In genomic region chr14:36941783-36942521, GRCh38 we compare ENCODE assay signal across 8 cellular contexts.
DNase-seq lines count a peak whose midpoint lies in the region; ATAC-seq, FAIRE-seq and TF ChIP-seq lines count a peak whose summit lies in the region.

No MANE protein-coding gene starts in this region.

- no TSS peak for BruUV-seq in A673 (replicated peaks; lab: Mats Ljungman, UMichigan)

- peaks cover 31% of the 10 kb centered on the region for H3K4me1 ChIP-seq in A673 (ENCODE audit: insufficient read depth, low read length, poor library complexity, severe bottlenecking)

- in situ Hi-C loops in brain microvascular endothelial cell (cut with HindIII; ENCODE audit: low pct_ligation_motif_present, low sequenced_read_pairs), result no loop called here

- FAIRE-seq in GM18507 (lab: Jason Lieb, UNC), result peak; percentile 70

- H3K4me3 ChIP-seq in A673 (ENCODE audit: low read depth, low read length, poor library complexity, severe bottlenecking), result no peak overlapping the region
- H3K4me3 ChIP-seq in brain microvascular endothelial cell (ENCODE audit: low read depth, low read length), result no peak overlapping the region

- intact Hi-C loops in A673 (cut with micrococcal nuclease; ENCODE audit: unreplicated experiment), result loop anchor here (1.0 to 5.0 kb wide), 3 partner anchors 182 to 390 kb away; no protein-coding TSS in a partner anchor

- no peaks in the 10 kb centered on the region for H3K27me3 ChIP-seq in A673 (replicated peaks; ENCODE audit: insufficient read depth, low read depth, low read length, poor library complexity)
- no peaks in the 10 kb centered on the region for H3K27me3 ChIP-seq in brain microvascular endothelial cell (replicated peaks)

- peak; percentile 86 for ATAC-seq in HG02938 (IDR thresholded peaks at IDR 0.05; ENCODE audit: unreplicated experiment)

- DNase-seq in A673 (ENCODE audit: low spot score), result peak; percentile 82
- DNase-seq in GM18507 (ENCODE audit: extremely low spot score, insufficient read length, low read depth), result peak; percentile 7
- DNase-seq in NCI-H146 (lab: John Stamatoyannopoulos, UW), result peak; percentile 53
- peak; percentile 59 for DNase-seq in SW480 (ENCODE audit: low spot score)
- DNase-seq in brain microvascular endothelial cell, result peak; percentile 74
- DNase-seq in iPS-NIHi7 (ENCODE audit: extremely low spot score), result peak; percentile 55
- peak; percentile 9 to 58 for DNase-seq in stimulated activated CD4-positive, alpha-beta T cell treated with anti-CD3 and anti-CD28 coated beads, Interleukin-12 subunit alpha, Interleukin-12 subunit beta, amount 100 ng/mL, for 24 hours (ENCODE audit: low read depth in 2 of 2)

- TF ChIP-seq CTCF in A673 (conservative IDR thresholded peaks at IDR 0.05; ENCODE audit: low read depth, low read length) (peak; percentile 97), brain microvascular endothelial cell (IDR thresholded peaks at IDR 0.05; ENCODE audit: low read depth, low read length, missing control alignments) (peak; percentile 99)

- H3K9me3 ChIP-seq in A673 (ENCODE audit: low read depth, low read length, poor library complexity, severe bottlenecking), result no peaks in the 10 kb centered on the region

- CTCF ChIA-PET in A673 (lab: Charles Lee), result interaction anchor here (0.5 to 2.0 kb wide), 13 partner anchors 119 to 417 kb away, joined by 3 to 36 read pairs (median 5); no protein-coding TSS in a partner anchor

- no peaks in the 10 kb centered on the region for H3K36me3 ChIP-seq in A673 (ENCODE audit: insufficient read depth, low read length, poor library complexity, severe bottlenecking)
- H3K36me3 ChIP-seq in brain microvascular endothelial cell (replicated peaks), result no peaks in the 10 kb centered on the region

- H3K27ac ChIP-seq in A673 (ENCODE audit: low read depth, low read length, poor library complexity, severe bottlenecking) (no peak overlapping the region), brain microvascular endothelial cell (no peak overlapping the region)

- POLR2A ChIA-PET in A673 (lab: Charles Lee; ENCODE audit: low non-redundant PET), result interaction anchor here (1.5 kb wide), 1 partner anchor 294 kb away, joined by 4 read pairs; no protein-coding TSS in a partner anchor

Comparison
In these comparisons a context has a peak if more than half of its experiments do, and no peak if none do; other contexts are left out.
1. DNase-seq: peak in every context shown above with its lines; median percentile 82 in A673; 74 in brain microvascular endothelial cell; 59 in SW480; 55 in iPS-NIHi7; 53 in NCI-H146; 34 in stimulated activated CD4-positive, alpha-beta T cell treated with anti-CD3 and anti-CD28 coated beads, Interleukin-12 subunit alpha, Interleukin-12 subunit beta, amount 100 ng/mL, for 24 hours; 7 in GM18507.